20 cellular contexts compared by ENCODE assay signal in genomic region chr10:89669985-89670384, GRCh38. TPM values are rescaled to one million over a fixed set of nuclear protein-coding genes. Genes with fewer than 3 reads are reported as not detected.
A peak's percentile ranks its signal among the peaks of the same experiment; 100 is the strongest.
DNase-seq lines count a peak whose midpoint lies in the region; ATAC-seq and TF ChIP-seq lines count a peak whose summit lies in the region.
"Had no signal": no experiment of that assay in that cellular context is flagged by ENCODE, and none has a peak within 500 bp of the region (broad histone marks: within the 10 kb centered on the region; RNA-seq: fewer than 3 reads in every experiment).

No MANE protein-coding gene starts in this region.

- H3K4me1 ChIP-seq in thyroid gland = peaks cover 20 to 23% of the 10 kb centered on the region in 2 donors

- H3K27me3 ChIP-seq in thyroid gland (no peaks in the 10 kb centered on the region), dorsolateral prefrontal cortex (no peaks in the 10 kb centered on the region)
- H3K27me3 ChIP-seq: BLaER1 had no signal

- WGBS in thyroid gland, 2 donors = 97 to 100% methylated on average over 1 of the region's 1 CpG

- H3K36me3 ChIP-seq in thyroid gland = no peaks in the 10 kb centered on the region
- H3K36me3 ChIP-seq: BLaER1 had no signal

- DNase-seq in NCI-H2171 treated with DMSO at 0.1 percent for 48 hours (lab: John Stamatoyannopoulos, UW) (peak; percentile 27), NCI-H2171 (lab: John Stamatoyannopoulos, UW) (no peak), NCI-H69 (lab: John Stamatoyannopoulos, UW) (peak; percentile 7), medulla oblongata (ENCODE audit: extremely low spot score) (peak; percentile 9), thyroid gland (no peak), dorsolateral prefrontal cortex (no peak)
- DNase-seq: 8988T; CD4-positive, CD25-positive, alpha-beta regulatory T cell; CD8-positive, alpha-beta T cell; DMS 273 treated with DMSO at 0.1 percent for 48 hours; DMS79; EL; GDM1; GM23248; H7; HCEC 1CT had no signal

- no peak for ATAC-seq in HG02938 (IDR thresholded peaks at IDR 0.05; ENCODE audit: unreplicated experiment)
- ATAC-seq: CD8-positive, alpha-beta T cell; GM12878 had no signal

- no peak for TF ChIP-seq POLR2A in thyroid gland (IDR thresholded peaks at IDR 0.05)

- intact Hi-C loops in thyroid gland (cut with DNase I) (no loop called here), dorsolateral prefrontal cortex (cut with DNase I) (no loop called here)

- H3K27ac ChIP-seq in thyroid gland (peak overlapping the region in 2 of 3 donors; percentile 50 to 75), dorsolateral prefrontal cortex (no peak overlapping the region)
- H3K27ac ChIP-seq: BLaER1, C4-2B, GM23248 had no signal

- no peaks in the 10 kb centered on the region for H3K9me3 ChIP-seq in thyroid gland
- H3K9me3 ChIP-seq: BLaER1 had no signal

- TF ChIP-seq CTCF in thyroid gland (IDR thresholded peaks at IDR 0.05) = no peak
- no peak for TF ChIP-seq CTCF in dorsolateral prefrontal cortex (IDR thresholded peaks at IDR 0.05 in 54 of 56, conservative IDR thresholded peaks at IDR 0.05 in 2 of 56; ENCODE audit: low read depth in 1 of 56, partially characterized antibody in 56 of 56)

- H3K4me3 ChIP-seq in thyroid gland (replicated peaks in 1 of 3) (no peak overlapping the region), dorsolateral prefrontal cortex (no peak overlapping the region)
- H3K4me3 ChIP-seq: BLaER1, GM12878, GM23248 had no signal

RNA-seq across cellular contexts. Expression of gene PANK1, which starts 24.9 kb away (rescaled TPM):
- total RNA-seq in thyroid gland = 10 to 100 TPM; 20.6 to 40.6 (median 26.9) TPM
- total RNA-seq in dorsolateral prefrontal cortex = 10 to 100 TPM in 111 of 120 experiments, 1 to 10 TPM in 9; 5.9 to 33.0 (median 15.5) TPM

RNA-seq across cellular contexts. Expression of gene KIF20B, which starts 31.4 kb away (rescaled TPM):
- total RNA-seq in thyroid gland = 1 to 10 TPM; 3.8 to 6.2 (median 4.5) TPM
- 1 to 10 TPM; 1.5 to 8.3 (median 4.8) TPM for total RNA-seq in dorsolateral prefrontal cortex

Comparison
In these comparisons a context has a peak if more than half of its experiments do, and no peak if none do; other contexts are left out.
1. DNase-seq: peak in NCI-H2171 treated with DMSO at 0.1 percent for 48 hours (single experiment), NCI-H69 (single experiment) and medulla oblongata (single experiment); none in NCI-H2171 (single experiment), thyroid gland (0 of 2) and dorsolateral prefrontal cortex (0 of 10).
2. H3K27ac ChIP-seq: peak in thyroid gland (2 of 3); none in dorsolateral prefrontal cortex (0 of 59).